In genomic region chr11:67482736-67483497, GRCh38 we compare ENCODE assay signal across 8 cellular contexts. TPM values are rescaled to one million over a fixed set of nuclear protein-coding genes. Genes with fewer than 3 reads are reported as not detected.
DNase-seq lines count a peak whose midpoint lies in the region; ATAC-seq and TF ChIP-seq lines count a peak whose summit lies in the region.

Gene AIP (plus strand): TSS chr11:67483026. CDS start chr11:67483159, 133 bp downstream.

- H3K27ac ChIP-seq in left ventricle myocardium inferior (replicated peaks): peak within 1 kb of the TSS; percentile 85
- peak within 1 kb of the TSS; percentile 77 to 85 for H3K27ac ChIP-seq in prostate gland
- H3K27ac ChIP-seq in urinary bladder (ENCODE audit: low read depth): peak within 1 kb of the TSS; percentile 65

- TF ChIP-seq CTCF in left ventricle myocardium inferior (IDR thresholded peaks at IDR 0.05; ENCODE audit: borderline replicate concordance): peak; percentile 51
- peak in 2 of 4 experiments; percentile 34 to 44 for TF ChIP-seq CTCF in prostate gland (IDR thresholded peaks at IDR 0.05)

- peak; percentile 66 for TF ChIP-seq POLR2A in GM15510 (IDR thresholded peaks at IDR 0.05; ENCODE audit: borderline replicate concordance, extremely low read depth, insufficient read length)
- peak; percentile 70 for TF ChIP-seq POLR2A in prostate gland (IDR thresholded peaks at IDR 0.05)

- H3K27me3 ChIP-seq in left ventricle myocardium inferior (ENCODE audit: low read depth): peaks cover 4% of the 10 kb centered on the region
- H3K27me3 ChIP-seq in prostate gland (replicated peaks; ENCODE audit: insufficient read depth): no peaks in the 10 kb centered on the region

- 2% methylated on average over 53 of the region's 53 CpGs for WGBS in prostate gland
- 1% methylated on average over 53 of the region's 53 CpGs for WGBS in urinary bladder

- ATAC-seq in HG02885 (IDR thresholded peaks at IDR 0.05; ENCODE audit: poor library complexity, unreplicated experiment): peak; percentile 72
- peak; percentile 83 for ATAC-seq in T-helper 17 cell

- intact Hi-C loops in left ventricle myocardium inferior (cut with micrococcal nuclease) (no loop called here), prostate gland (cut with DNase I) (no loop called here)

- H3K4me3 ChIP-seq in left ventricle myocardium inferior (peak within 1 kb of the TSS; percentile 68), prostate gland (peak within 1 kb of the TSS; percentile 45 to 46), urinary bladder (ENCODE audit: low read depth, low read length) (peak within 1 kb of the TSS; percentile 32)

- no peaks in the 10 kb centered on the region for H3K27me3 Mint-ChIP-seq in T-helper 17 cell

- DNase-seq in NCI-H1694 treated with DMSO at 0.1 percent for 48 hours (lab: John Stamatoyannopoulos, UW): peak; percentile 94
- peak; percentile 87 to 97 (median 92) for DNase-seq in T-helper 17 cell
- DNase-seq in amygdala (lab: John Stamatoyannopoulos, UW): peak; percentile 86 to 100 (median 95)
- peak; percentile 96 for DNase-seq in left ventricle myocardium inferior
- DNase-seq in prostate gland (ENCODE audit: low spot score): peak; percentile 97

- H3K4me1 ChIP-seq in left ventricle myocardium inferior (peaks cover 38% of the 10 kb centered on the region), prostate gland (replicated peaks) (peaks cover 6% of the 10 kb centered on the region), urinary bladder (ENCODE audit: insufficient read depth) (no peaks in the 10 kb centered on the region)

- H3K36me3 ChIP-seq in left ventricle myocardium inferior: peaks cover 9% of the 10 kb centered on the region
- no peaks in the 10 kb centered on the region for H3K36me3 ChIP-seq in prostate gland
- H3K36me3 ChIP-seq in urinary bladder (ENCODE audit: insufficient read depth): no peaks in the 10 kb centered on the region

- peak within 1 kb of the TSS; percentile 96 for H3K4me3 Mint-ChIP-seq in T-helper 17 cell

- H3K9me3 ChIP-seq in T-helper 17 cell (ENCODE audit: control insufficient read depth, low read length, poor library complexity, severe bottlenecking): no peaks in the 10 kb centered on the region
- H3K9me3 ChIP-seq in left ventricle myocardium inferior (replicated peaks): no peaks in the 10 kb centered on the region
- H3K9me3 ChIP-seq in prostate gland: no peaks in the 10 kb centered on the region

- H3K27ac Mint-ChIP-seq in T-helper 17 cell: peak within 1 kb of the TSS; percentile 99

- H3K4me1 Mint-ChIP-seq in T-helper 17 cell: peaks cover 50% of the 10 kb centered on the region

- H3K36me3 Mint-ChIP-seq in T-helper 17 cell (ENCODE audit: low read depth): peaks cover 6% of the 10 kb centered on the region

RNA-seq across cellular contexts. Expression of gene AIP, which starts in this region (rescaled TPM):
- total RNA-seq in T-helper 17 cell (100 to 1,000 TPM in 1 of 2 donors, 10 to 100 TPM in 1; 98.3 to 109 TPM), left ventricle myocardium inferior (55.3 TPM), prostate gland (10 to 100 TPM; 63.7 to 93.7 TPM), urinary bladder (42.9 TPM)
- polyA plus RNA-seq in urinary bladder: 135 TPM

Comparison
In these comparisons a context has a peak if more than half of its experiments do, and no peak if none do; other contexts are left out.
1. Peak in every context shown above with its lines: DNase-seq, ATAC-seq, H3K4me3 ChIP-seq and H3K27ac ChIP-seq.